ENCODE assay signal across 24 cellular contexts in the genomic region with DNA sequence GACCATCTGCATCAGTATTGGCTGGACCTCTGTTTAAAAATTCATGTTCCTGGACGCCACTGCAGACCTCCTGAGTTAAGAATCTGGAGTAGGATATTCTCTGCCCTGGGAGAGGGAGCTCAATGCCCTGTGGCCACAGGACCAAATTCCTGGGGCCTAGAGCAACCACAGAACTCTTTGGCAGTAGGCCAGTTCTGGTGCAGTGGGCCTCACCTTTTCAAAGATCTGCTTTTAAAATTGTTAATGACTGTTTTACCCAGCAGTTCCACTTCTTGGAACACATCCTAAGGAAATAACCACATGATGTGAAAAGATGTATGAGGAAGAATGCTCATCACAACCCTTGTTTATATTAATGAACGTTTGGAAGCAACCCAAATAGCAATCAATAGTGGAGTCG.
DNase-seq lines count a peak whose midpoint lies in the region; ATAC-seq and TF ChIP-seq lines count a peak whose summit lies in the region.
"Had no signal": no experiment of that assay in that cellular context is flagged by ENCODE, and none has a peak within 500 bp of the region (broad histone marks: within the 10 kb centered on the region; RNA-seq: fewer than 3 reads in every experiment).

No MANE protein-coding gene starts in this region.

- H3K4me3 ChIP-seq in breast epithelium (no peak overlapping the region), kidney epithelial cell (ENCODE audit: low read depth, low read length) (no peak overlapping the region), testis (no peak overlapping the region)
- H3K4me3 ChIP-seq: body of pancreas, smooth muscle cell, upper lobe of right lung had no signal

- H3K27ac ChIP-seq in breast epithelium = no peak overlapping the region
- no peak overlapping the region for H3K27ac ChIP-seq in testis
- H3K27ac ChIP-seq: body of pancreas, upper lobe of right lung had no signal

- no peak for TF ChIP-seq CTCF in MCF 10A (IDR thresholded peaks at IDR 0.05; ENCODE audit: unreplicated experiment)
- no peak for TF ChIP-seq CTCF in breast epithelium (IDR thresholded peaks at IDR 0.05)
- TF ChIP-seq CTCF in kidney epithelial cell (IDR thresholded peaks at IDR 0.05; ENCODE audit: insufficient read depth, low read length, poor library complexity, severe bottlenecking) = no peak
- no peak for TF ChIP-seq CTCF in CD14-positive monocyte (IDR thresholded peaks at IDR 0.05)
- TF ChIP-seq CTCF in testis (IDR thresholded peaks at IDR 0.05) = no peak

- no TSS peak for BruUV-seq in MCF 10A (replicated peaks; lab: Mats Ljungman, UMichigan)

- peaks cover 10% of the 10 kb centered on the region for H3K4me1 Mint-ChIP-seq in MCF 10A (ENCODE audit: insufficient read depth, unreplicated experiment)
- H3K4me1 Mint-ChIP-seq in CD14-positive monocyte = no peaks in the 10 kb centered on the region
- H3K4me1 Mint-ChIP-seq: activated naive CD8-positive, alpha-beta T cell treated with anti-CD3 and anti-CD28 coated beads for 36 hours; naive thymus-derived CD4-positive, alpha-beta T cell; WTC11 had no signal

- POLR2A ChIA-PET in MCF 10A (lab: Yijun Ruan, JAX) = no interaction called here

- no peak overlapping the region for H3K4me3 Mint-ChIP-seq in MCF 10A (ENCODE audit: unreplicated experiment)
- no peak overlapping the region for H3K4me3 Mint-ChIP-seq in CD14-positive monocyte
- H3K4me3 Mint-ChIP-seq: activated naive CD8-positive, alpha-beta T cell treated with anti-CD3 and anti-CD28 coated beads for 36 hours; naive thymus-derived CD4-positive, alpha-beta T cell; WTC11 had no signal

- H3K27me3 Mint-ChIP-seq in MCF 10A (ENCODE audit: insufficient read depth, unreplicated experiment) (no peaks in the 10 kb centered on the region), CD14-positive monocyte (ENCODE audit: low read depth in 3 of 3) (peaks cover 0 to 13% (median 5%) of the 10 kb centered on the region in 3 donors)

- peak; percentile 8 for DNase-seq in MCF 10A (ENCODE audit: unreplicated experiment)
- DNase-seq in breast epithelium (ENCODE audit: low spot score in 2 of 2) = no peak
- peak; percentile 26 for DNase-seq in SW480 (ENCODE audit: low spot score)
- peak; percentile 16 for DNase-seq in kidney epithelial cell (ENCODE audit: low read depth)
- no peak for DNase-seq in CD14-positive monocyte (ENCODE audit: low spot score)
- DNase-seq in SHP77 treated with DMSO at 0.1 percent for 48 hours (lab: John Stamatoyannopoulos, UW) = no peak
- no peak for DNase-seq in testis
- DNase-seq: activated naive CD8-positive, alpha-beta T cell treated with anti-CD3 and anti-CD28 coated beads for 36 hours; BE2C; body of pancreas; DMS79 treated with DMSO at 0.1 percent for 48 hours; effector CD8-positive, alpha-beta T cell; erythroblast; naive thymus-derived CD4-positive, alpha-beta T cell; NCI-H1436 treated with DMSO at 0.1 percent for 48 hours; nucleus accumbens; substantia nigra; T1000; upper lobe of right lung had no signal

- 80 to 81% methylated on average over 3 of the region's 3 CpGs for WGBS in testis, 2 donors

- H3K9me3 Mint-ChIP-seq in MCF 10A (ENCODE audit: unreplicated experiment) = no peaks in the 10 kb centered on the region
- H3K9me3 Mint-ChIP-seq in CD14-positive monocyte = no peaks in the 10 kb centered on the region
- H3K9me3 Mint-ChIP-seq: activated naive CD8-positive, alpha-beta T cell treated with anti-CD3 and anti-CD28 coated beads for 36 hours; activated T-helper 2 cell treated with anti-CD3 and anti-CD28 coated beads, Interferon-gamma antibody, Interleukin-2, Interleukin-4, amounts not matched to agents 10 μg/mL and 5 μg/mL and 100 μg/mL, durations not matched to agents 14 hours and 24 hours and 36 hours; naive thymus-derived CD4-positive, alpha-beta T cell; WTC11 had no signal

- intact Hi-C loops in MCF 10A (cut with micrococcal nuclease) = no loop called here
- intact Hi-C loops in breast epithelium (cut with DNase I; ENCODE audit: low total_unique reads) = loop anchor here (10.0 kb wide), 1 partner anchor 352 kb away; no protein-coding TSS in a partner anchor
- intact Hi-C loops in CD14-positive monocyte (cut with micrococcal nuclease) = no loop called here
- intact Hi-C loops in testis (cut with DNase I; ENCODE audit: low total_unique reads) = no loop called here

- H3K27ac Mint-ChIP-seq in MCF 10A (ENCODE audit: low read depth, unreplicated experiment) (no peak overlapping the region), CD14-positive monocyte (no peak overlapping the region)
- H3K27ac Mint-ChIP-seq: activated naive CD8-positive, alpha-beta T cell treated with anti-CD3 and anti-CD28 coated beads for 36 hours; activated T-helper 2 cell treated with anti-CD3 and anti-CD28 coated beads, Interferon-gamma antibody, Interleukin-2, Interleukin-4, amounts not matched to agents 10 μg/mL and 5 μg/mL and 100 μg/mL, durations not matched to agents 14 hours and 24 hours and 36 hours; naive thymus-derived CD4-positive, alpha-beta T cell; WTC11 had no signal

- no peak for TF ChIP-seq POLR2A in breast epithelium (IDR thresholded peaks at IDR 0.05)
- no peak for TF ChIP-seq POLR2A in testis (IDR thresholded peaks at IDR 0.05)

- ATAC-seq in GM21737 (IDR thresholded peaks at IDR 0.05; ENCODE audit: unreplicated experiment) = no peak
- ATAC-seq: body of pancreas; left lobe of liver; naive thymus-derived CD4-positive, alpha-beta T cell; upper lobe of right lung; WTC11 had no signal

- H3K9me3 ChIP-seq in breast epithelium = no peaks in the 10 kb centered on the region
- H3K9me3 ChIP-seq in testis = no peaks in the 10 kb centered on the region
- H3K9me3 ChIP-seq: BE2C, body of pancreas, upper lobe of right lung had no signal

- H3K4me1 ChIP-seq in breast epithelium (no peaks in the 10 kb centered on the region), testis (no peaks in the 10 kb centered on the region)
- H3K4me1 ChIP-seq: BE2C, body of pancreas, upper lobe of right lung had no signal

- H3K27me3 ChIP-seq in breast epithelium (no peaks in the 10 kb centered on the region), kidney epithelial cell (ENCODE audit: control insufficient read depth, insufficient read depth, low read length) (no peaks in the 10 kb centered on the region), testis (no peaks in the 10 kb centered on the region)
- H3K27me3 ChIP-seq: body of pancreas, upper lobe of right lung had no signal

- CTCF ChIA-PET in MCF 10A (lab: Yijun Ruan, JAX) = interaction anchor here (0.6 kb wide), 1 partner anchor 349 kb away, joined by 3 read pairs; no protein-coding TSS in a partner anchor

- peaks cover 5% of the 10 kb centered on the region for H3K36me3 Mint-ChIP-seq in MCF 10A (ENCODE audit: insufficient read depth, unreplicated experiment)
- H3K36me3 Mint-ChIP-seq in CD14-positive monocyte = no peaks in the 10 kb centered on the region
- H3K36me3 Mint-ChIP-seq: activated naive CD8-positive, alpha-beta T cell treated with anti-CD3 and anti-CD28 coated beads for 36 hours; naive thymus-derived CD4-positive, alpha-beta T cell; WTC11 had no signal

- no peaks in the 10 kb centered on the region for H3K36me3 ChIP-seq in breast epithelium
- no peaks in the 10 kb centered on the region for H3K36me3 ChIP-seq in kidney epithelial cell (ENCODE audit: control insufficient read depth, insufficient read depth, low read length)
- H3K36me3 ChIP-seq in testis (ENCODE audit: low read depth, missing control alignments) = no peaks in the 10 kb centered on the region
- H3K36me3 ChIP-seq: BE2C, upper lobe of right lung had no signal

Comparison
In these comparisons a context has a peak if more than half of its experiments do, and no peak if none do; other contexts are left out.
1. DNase-seq: peak in MCF 10A (single experiment), SW480 (single experiment) and kidney epithelial cell (single experiment); none in breast epithelium (0 of 2), CD14-positive monocyte (single experiment), SHP77 treated with DMSO at 0.1 percent for 48 hours (single experiment) and testis (single experiment).